18 cellular contexts compared by ENCODE assay signal in the genomic region with DNA sequence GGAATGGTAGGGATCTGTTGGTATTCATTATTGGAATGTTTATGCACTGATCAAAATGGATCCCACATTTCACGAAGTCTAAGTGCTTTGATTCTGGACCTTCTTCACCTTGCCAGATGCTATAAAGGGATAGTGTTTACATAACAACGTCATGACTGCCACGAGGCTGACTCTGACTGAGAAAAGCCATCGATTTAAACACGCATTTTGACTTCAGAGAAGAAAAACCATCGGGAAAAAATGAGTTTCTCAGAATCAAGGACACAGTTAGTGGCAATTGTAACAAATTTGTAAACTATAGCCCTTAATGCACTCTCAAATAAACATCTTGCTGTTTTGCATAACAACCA. TPM values are rescaled to one million over a fixed set of nuclear protein-coding genes. Genes with fewer than 3 reads are reported as not detected.
DNase-seq lines count a peak whose midpoint lies in the region; ATAC-seq and TF ChIP-seq lines count a peak whose summit lies in the region.
"Had no signal": no experiment of that assay in that cellular context is flagged by ENCODE, and none has a peak within 500 bp of the region (broad histone marks: within the 10 kb centered on the region; RNA-seq: fewer than 3 reads in every experiment).

No MANE protein-coding gene starts in this region.

- H3F3A ChIP-seq in GM23338 (replicated peaks; ENCODE audit: low read depth), result no peaks in the 10 kb centered on the region

- H3K4me1 Mint-ChIP-seq in GM23338, result peaks cover 15% of the 10 kb centered on the region; the same call in 2 of the 3 replicates
- peaks cover 19% of the 10 kb centered on the region for H3K4me1 Mint-ChIP-seq in WTC11

- H3K27me3 ChIP-seq in GM23338 (ENCODE audit: insufficient read depth) (no peaks in the 10 kb centered on the region), heart left ventricle (no peaks in the 10 kb centered on the region), A673 (replicated peaks; ENCODE audit: insufficient read depth, low read depth, low read length, poor library complexity) (peaks cover 5% of the 10 kb centered on the region)
- H3K27me3 ChIP-seq: right atrium auricular region, upper lobe of left lung had no signal

- ATAC-seq in GM23338 (no peak), WTC11 (peak; percentile 41; the same call in 1 of the 2 replicates), heart left ventricle (no peak)
- ATAC-seq: activated CD8-positive, alpha-beta T cell treated with anti-CD3 and anti-CD28 coated beads, Interleukin-2, amount 10 ng/mL, durations not matched to agents 7 days and 5 days; stimulated activated naive CD8-positive, alpha-beta T cell treated with anti-CD3 and anti-CD28 coated beads, Interleukin-15, amount 100 ng/mL, for 72 hours had no signal

- CTCF ChIA-PET in WTC11 (lab: Charles Lee), result no interaction called here
- CTCF ChIA-PET in A673 (lab: Charles Lee), result no interaction called here

- H3K79me2 ChIP-seq in GM23338 (replicated peaks; ENCODE audit: insufficient read depth), result no peaks in the 10 kb centered on the region

- DNase-seq in DMS 273 (lab: John Stamatoyannopoulos, UW; ENCODE audit: unreplicated experiment) (peak; percentile 11), DMS 273 treated with DMSO at 0.1 percent for 48 hours (lab: John Stamatoyannopoulos, UW) (no peak), GM23338 (ENCODE audit: low spot score) (peak; percentile 28), WTC11 (ENCODE audit: low spot score) (no peak), iris pigment epithelial cell (ENCODE audit: low read depth) (peak; percentile 69), heart left ventricle (no peak), A673 (ENCODE audit: low spot score) (no peak), mesenteric fat pad (ENCODE audit: low spot score) (no peak)
- DNase-seq: activated CD8-positive, alpha-beta T cell treated with anti-CD3 and anti-CD28 coated beads, Interleukin-2, amount 10 ng/mL, durations not matched to agents 7 days and 5 days; activated T-cell treated with anti-CD3 and anti-CD28 coated beads, Interleukin-2, amount 50 U/mL, for 48 hours; CD4-positive, alpha-beta T cell; hypothalamus; midbrain; stimulated activated naive CD8-positive, alpha-beta T cell treated with anti-CD3 and anti-CD28 coated beads, Interleukin-15, amount 100 ng/mL, for 72 hours; upper lobe of left lung had no signal

- no peak overlapping the region for H2AFZ ChIP-seq in GM23338

- H3K4me3 Mint-ChIP-seq in GM23338, result no peak overlapping the region
- H3K4me3 Mint-ChIP-seq in WTC11, result no peak overlapping the region
- H3K4me3 Mint-ChIP-seq: activated CD8-positive, alpha-beta T cell treated with anti-CD3 and anti-CD28 coated beads, Interleukin-2, amount 10 ng/mL, durations not matched to agents 7 days and 5 days; CD4-positive, alpha-beta T cell; stimulated activated naive CD8-positive, alpha-beta T cell treated with anti-CD3 and anti-CD28 coated beads, Interleukin-15, amount 100 ng/mL, for 72 hours had no signal

- H3K36me3 Mint-ChIP-seq in GM23338 (ENCODE audit: low read depth), result peaks cover 5% of the 10 kb centered on the region; the same call in 2 of the 3 replicates
- peaks cover 7% of the 10 kb centered on the region for H3K36me3 Mint-ChIP-seq in WTC11

- peak overlapping the region; percentile 36 for H3K4me2 ChIP-seq in GM23338

- intact Hi-C loops in heart left ventricle (cut with DNase I), result no loop called here
- intact Hi-C loops in A673 (cut with micrococcal nuclease; ENCODE audit: unreplicated experiment), result no loop called here

- H3K27ac ChIP-seq in GM23338 (ENCODE audit: low read depth) (no peak overlapping the region), heart left ventricle (peak overlapping the region in 1 of 12 donors; percentile 2), A673 (ENCODE audit: low read depth, low read length, poor library complexity, severe bottlenecking) (no peak overlapping the region)
- H3K27ac ChIP-seq: 22Rv1, cardiac muscle cell, right atrium auricular region, upper lobe of left lung had no signal

- TF ChIP-seq CTCF in GM23338 (conservative IDR thresholded peaks at IDR 0.05; ENCODE audit: low read depth in 2 of 2), result no peak
- TF ChIP-seq CTCF in WTC11 (IDR thresholded peaks at IDR 0.05), result no peak
- TF ChIP-seq CTCF in heart left ventricle (IDR thresholded peaks at IDR 0.05), result no peak
- no peak for TF ChIP-seq CTCF in A673 (conservative IDR thresholded peaks at IDR 0.05; ENCODE audit: low read depth, low read length)

- no peaks in the 10 kb centered on the region for H4K20me1 ChIP-seq in GM23338 (replicated peaks; ENCODE audit: insufficient read depth)

- H3K9me3 ChIP-seq in heart left ventricle (peaks cover 0 to 9% (median 0%) of the 10 kb centered on the region in 12 donors), A673 (ENCODE audit: low read depth, low read length, poor library complexity, severe bottlenecking) (no peaks in the 10 kb centered on the region)
- H3K9me3 ChIP-seq: right atrium auricular region, upper lobe of left lung had no signal

- H3K27ac Mint-ChIP-seq in GM23338, result no peak overlapping the region
- H3K27ac Mint-ChIP-seq in WTC11, result peak overlapping the region; percentile 13; the same call in 1 of the 2 replicates
- H3K27ac Mint-ChIP-seq: activated CD8-positive, alpha-beta T cell treated with anti-CD3 and anti-CD28 coated beads, Interleukin-2, amount 10 ng/mL, durations not matched to agents 7 days and 5 days; CD4-positive, alpha-beta T cell; stimulated activated naive CD8-positive, alpha-beta T cell treated with anti-CD3 and anti-CD28 coated beads, Interleukin-15, amount 100 ng/mL, for 72 hours had no signal

- H3K4me3 ChIP-seq in GM23338 (no peak overlapping the region), heart left ventricle (no peak overlapping the region), A673 (ENCODE audit: low read depth, low read length, poor library complexity, severe bottlenecking) (no peak overlapping the region)
- H3K4me3 ChIP-seq: cardiac muscle cell, right atrium auricular region, upper lobe of left lung had no signal

- TF ChIP-seq POLR2A in heart left ventricle (IDR thresholded peaks at IDR 0.05), result no peak

- H3K9me3 Mint-ChIP-seq in GM23338, result peaks cover 5% of the 10 kb centered on the region; the same call in 2 of the 3 replicates
- H3K9me3 Mint-ChIP-seq in WTC11, result peaks cover 8% of the 10 kb centered on the region
- H3K9me3 Mint-ChIP-seq: stimulated activated naive CD8-positive, alpha-beta T cell treated with anti-CD3 and anti-CD28 coated beads, Interleukin-15, amount 100 ng/mL, for 72 hours had no signal

- POLR2A ChIA-PET in WTC11 (lab: Charles Lee), result no interaction called here
- POLR2A ChIA-PET in A673 (lab: Charles Lee; ENCODE audit: low non-redundant PET), result no interaction called here

- H3K27me3 Mint-ChIP-seq in GM23338 (ENCODE audit: insufficient read depth, low read depth, poor library complexity) (peaks cover 2% of the 10 kb centered on the region), WTC11 (ENCODE audit: low read depth) (no peaks in the 10 kb centered on the region)

- 53 to 61% (median 58%) methylated on average over 6 of the region's 6 CpGs for WGBS in heart left ventricle, 4 donors

- no TSS peak for BruUV-seq in A673 (replicated peaks; lab: Mats Ljungman, UMichigan)

- H3K9me2 ChIP-seq in GM23338 (ENCODE audit: insufficient read depth), result peaks cover 2% of the 10 kb centered on the region; the same call in 1 of the 2 replicates

- H3K36me3 ChIP-seq in GM23338 (ENCODE audit: insufficient read depth) (no peaks in the 10 kb centered on the region), heart left ventricle (no peaks in the 10 kb centered on the region), A673 (ENCODE audit: insufficient read depth, low read length, poor library complexity, severe bottlenecking) (no peaks in the 10 kb centered on the region)
- H3K36me3 ChIP-seq: cardiac muscle cell, right atrium auricular region, upper lobe of left lung had no signal

- peaks cover 9% of the 10 kb centered on the region for H3K4me1 ChIP-seq in GM23338 (ENCODE audit: insufficient read depth)
- H3K4me1 ChIP-seq in heart left ventricle, result peaks cover 0 to 16% (median 2%) of the 10 kb centered on the region in 12 donors
- H3K4me1 ChIP-seq in A673 (ENCODE audit: insufficient read depth, low read length, poor library complexity, severe bottlenecking), result no peaks in the 10 kb centered on the region

TF ChIP-seq in GM23338, 12 proteins besides CTCF, POLR2A, EP300 and RAD21 (continues in another document):
- TF ChIP-seq, protein P1, sequence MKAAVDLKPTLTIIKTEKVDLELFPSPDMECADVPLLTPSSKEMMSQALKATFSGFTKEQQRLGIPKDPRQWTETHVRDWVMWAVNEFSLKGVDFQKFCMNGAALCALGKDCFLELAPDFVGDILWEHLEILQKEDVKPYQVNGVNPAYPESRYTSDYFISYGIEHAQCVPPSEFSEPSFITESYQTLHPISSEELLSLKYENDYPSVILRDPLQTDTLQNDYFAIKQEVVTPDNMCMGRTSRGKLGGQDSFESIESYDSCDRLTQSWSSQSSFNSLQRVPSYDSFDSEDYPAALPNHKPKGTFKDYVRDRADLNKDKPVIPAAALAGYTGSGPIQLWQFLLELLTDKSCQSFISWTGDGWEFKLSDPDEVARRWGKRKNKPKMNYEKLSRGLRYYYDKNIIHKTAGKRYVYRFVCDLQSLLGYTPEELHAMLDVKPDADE (IDR thresholded peaks at IDR 0.05), result no peak
- no peak for TF ChIP-seq STAT1 (IDR thresholded peaks at IDR 0.05; ENCODE audit: unreplicated experiment)
- no peak for TF ChIP-seq CREB1 (CRISPR knock-in tag; IDR thresholded peaks at IDR 0.05; ENCODE audit: low read depth)
- TF ChIP-seq JUNB (IDR thresholded peaks at IDR 0.05; ENCODE audit: unreplicated experiment), result no peak

TF ChIP-seq in WTC11, 78 proteins besides CTCF, POLR2A, EP300 and RAD21 (continues in another document):
- TF ChIP-seq NR1H2 (CRISPR knock-in tag; IDR thresholded peaks at IDR 0.05) (no peak), FOXP4 (CRISPR knock-in tag; IDR thresholded peaks at IDR 0.05) (no peak)

RNA-seq across cellular contexts. Expression of gene RASEF, which starts 49.7 kb away (rescaled TPM):
- 7.9 and 10.4 TPM in 2 replicates for total RNA-seq in GM23338 (2014; rRNA removed; shearing (Covaris generic))
- 2.5 and 3.6 TPM in 2 replicates for polyA plus RNA-seq in GM23338 (2016; fragmentation: Nextera tagmentation; extraction: Ambion mirVana)
- total RNA-seq in WTC11 (2021), result 6.5 to 8.2 TPM (median 7.3 TPM) in 3 replicates
- total RNA-seq in heart left ventricle, result under 1 TPM in 6 of 9 donors, not detected in 3; 0.05 to 0.20 (median 0.09) TPM
- polyA plus RNA-seq in heart left ventricle, result under 1 TPM in 1 of 2 donors, not detected in 1; 0.08 TPM
- total RNA-seq in A673 (2021), result 0.09 TPM in 1 of 2 replicates, not detected in the other
- total RNA-seq in mesenteric fat pad, result 0.06 TPM
- total RNA-seq: activated CD8-positive, alpha-beta T cell treated with anti-CD3 and anti-CD28 coated beads, Interleukin-2, amount 10 ng/mL, durations not matched to agents 7 days and 5 days; CD4-positive, alpha-beta T cell had no signal

Comparison
In these comparisons a context has a peak if more than half of its experiments do, and no peak if none do; other contexts are left out.
1. DNase-seq: peak in DMS 273 (single experiment), GM23338 (single experiment) and iris pigment epithelial cell (single experiment); none in DMS 273 treated with DMSO at 0.1 percent for 48 hours (single experiment), WTC11 (single experiment), heart left ventricle (0 of 5), A673 (single experiment) and mesenteric fat pad (single experiment).